Comparison of ENCODE assay signal across 8 cellular contexts in the genomic region with DNA sequence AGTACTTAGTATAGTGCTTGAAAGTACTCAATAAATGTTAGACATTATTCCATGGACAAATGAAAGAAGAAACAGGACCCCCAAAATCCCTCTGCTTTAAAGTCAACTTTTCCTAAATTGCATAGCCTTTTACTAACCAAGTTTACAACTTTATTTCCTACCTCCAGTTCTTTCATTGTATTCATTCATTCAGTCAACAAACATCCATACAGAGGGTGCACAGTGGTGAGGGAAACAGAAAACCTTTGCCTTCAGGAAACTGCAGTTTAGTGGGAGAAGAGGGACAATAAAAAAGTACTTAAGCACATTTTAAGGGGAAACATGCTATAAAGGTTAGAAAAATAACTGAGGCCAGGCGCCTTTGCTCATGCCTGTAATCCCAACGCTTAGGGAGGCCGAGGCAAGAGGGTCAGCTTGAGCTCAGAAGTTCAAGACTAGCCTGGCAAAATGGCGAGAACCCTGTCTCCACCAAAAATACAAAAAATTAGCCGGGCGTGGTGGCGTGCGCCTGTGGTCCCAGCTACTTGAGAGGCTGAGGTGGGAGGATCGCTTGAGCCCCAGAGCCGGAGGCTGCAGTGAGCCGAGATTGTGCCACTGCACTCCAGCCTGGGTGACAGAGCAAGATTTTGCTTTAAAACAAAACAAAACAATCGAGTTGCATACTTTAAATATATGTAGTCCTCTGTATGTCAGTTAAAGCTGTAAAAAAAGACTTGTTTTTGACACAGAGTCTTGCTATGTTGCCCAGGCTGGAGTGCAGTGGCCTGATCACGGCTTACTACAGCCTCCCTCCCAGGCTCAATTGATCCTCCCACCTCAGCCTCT. TPM values are rescaled to one million over a fixed set of nuclear protein-coding genes. Genes with fewer than 3 reads are reported as not detected.
DNase-seq lines count a peak whose midpoint lies in the region; ATAC-seq and TF ChIP-seq lines count a peak whose summit lies in the region.

No MANE protein-coding gene starts in this region.

- WGBS in endodermal cell (ENCODE audit: insufficient coverage in 1 of 2, insufficient read length in 1 of 2), 2 experiments: 87 to 94% methylated on average over 13 of the region's 13 CpGs

- H3K27me3 ChIP-seq in CD8-positive, alpha-beta T cell (ENCODE audit: insufficient read depth, low read length): no peaks in the 10 kb centered on the region
- no peaks in the 10 kb centered on the region for H3K27me3 ChIP-seq in endodermal cell (ENCODE audit: control insufficient read depth, insufficient read depth, low read length, poor library complexity, severe bottlenecking)

- H3K9me3 Mint-ChIP-seq in CD8-positive, alpha-beta T cell: no peaks in the 10 kb centered on the region
- no peaks in the 10 kb centered on the region for H3K9me3 Mint-ChIP-seq in endodermal cell
- no peaks in the 10 kb centered on the region for H3K9me3 Mint-ChIP-seq in osteocyte (ENCODE audit: unreplicated experiment)

- ATAC-seq in CD8-positive, alpha-beta T cell: no peak

- no peaks in the 10 kb centered on the region for H3K9me2 ChIP-seq in OCI-LY7 (ENCODE audit: insufficient read depth, low read length)

- peak overlapping the region; percentile 96 for H3K27ac ChIP-seq in CD8-positive, alpha-beta T cell (ENCODE audit: low read depth, low read length)
- H3K27ac ChIP-seq in OCI-LY7 (ENCODE audit: low read depth, low read length, poor library complexity, severe bottlenecking) (peak overlapping the region; percentile 83), endodermal cell (ENCODE audit: low read depth, low read length) (no peak overlapping the region)

- H3K79me2 ChIP-seq in OCI-LY7 (ENCODE audit: insufficient read depth, low read depth, low read length): peaks cover 51% of the 10 kb centered on the region

- peak overlapping the region; percentile 82 for H3K9ac ChIP-seq in endodermal cell (ENCODE audit: extremely low read depth, low read length, poor library complexity, severe bottlenecking)

- peak overlapping the region; percentile 88 for H3K4me3 Mint-ChIP-seq in CD8-positive, alpha-beta T cell
- H3K4me3 Mint-ChIP-seq in endodermal cell (peak overlapping the region; percentile 89), osteocyte (ENCODE audit: unreplicated experiment) (peak overlapping the region; percentile 95)

- no peak for DNase-seq in CD8-positive, alpha-beta T cell
- DNase-seq in OCI-LY7 (ENCODE audit: low spot score): no peak
- no peak for DNase-seq in endodermal cell
- no peak for DNase-seq in osteocyte (ENCODE audit: extremely low spot score, unreplicated experiment)
- DNase-seq in iPS-NIHi11 (ENCODE audit: low spot score): no peak
- no peak for DNase-seq in HPDE6-E6E7 (ENCODE audit: extremely low spot score)
- no peak for DNase-seq in amygdala (lab: John Stamatoyannopoulos, UW)
- no peak for DNase-seq in GOT3 (lab: John Stamatoyannopoulos, UW)

- peaks cover 26% of the 10 kb centered on the region for H3K4me1 ChIP-seq in CD8-positive, alpha-beta T cell (ENCODE audit: insufficient read depth, low read length)
- H3K4me1 ChIP-seq in OCI-LY7 (ENCODE audit: insufficient read depth, low read length, poor library complexity, severe bottlenecking) (peaks cover 50% of the 10 kb centered on the region), endodermal cell (ENCODE audit: control insufficient read depth, insufficient read depth, low read length) (no peaks in the 10 kb centered on the region)

- intact Hi-C loops in CD8-positive, alpha-beta T cell (cut with DNase I, micrococcal nuclease): loop anchor here (1.0 to 5.0 kb wide), 7 partner anchors 14 to 181 kb away; partner anchors contain the start of genes INTS14 (in 2 of the 2) and RAB11A (in 2 of the 2)
- intact Hi-C loops in OCI-LY7 (cut with micrococcal nuclease; ENCODE audit: unreplicated experiment): loop anchor here (1.0 to 2.0 kb wide), 2 partner anchors 76 to 89 kb away; partner anchors contain the start of gene RAB11A

- peak overlapping the region; percentile 85 for H3K4me3 ChIP-seq in CD8-positive, alpha-beta T cell (ENCODE audit: low read depth, low read length)
- H3K4me3 ChIP-seq in OCI-LY7 (ENCODE audit: low read depth, low read length, poor library complexity, severe bottlenecking) (peak overlapping the region; percentile 76), endodermal cell (ENCODE audit: low read length) (peak overlapping the region; percentile 92)

- peak overlapping the region; percentile 80 for H2AFZ ChIP-seq in OCI-LY7 (ENCODE audit: low read length)

- no TSS peak for BruUV-seq in OCI-LY7 (replicated peaks; lab: Mats Ljungman, UMichigan)

- H4K20me1 ChIP-seq in OCI-LY7 (ENCODE audit: insufficient read depth, low read length): no peaks in the 10 kb centered on the region

- CTCF ChIA-PET in CD8-positive, alpha-beta T cell (lab: Charles Lee): interaction anchor here (0.6 to 5.1 kb wide), 9 partner anchors 16 to 713 kb away, joined by 3 to 27 read pairs (median 4); no protein-coding TSS in a partner anchor
- CTCF ChIA-PET in OCI-LY7 (lab: Charles Lee; ENCODE audit: unreplicated experiment): no interaction called here

- peak overlapping the region; percentile 98 for H3K27ac Mint-ChIP-seq in CD8-positive, alpha-beta T cell
- H3K27ac Mint-ChIP-seq in endodermal cell (peak overlapping the region; percentile 97), osteocyte (ENCODE audit: unreplicated experiment) (peak overlapping the region; percentile 98)

- no peaks in the 10 kb centered on the region for H3K9me3 ChIP-seq in CD8-positive, alpha-beta T cell (ENCODE audit: low read length)
- H3K9me3 ChIP-seq in OCI-LY7 (ENCODE audit: low read length) (no peaks in the 10 kb centered on the region), endodermal cell (ENCODE audit: control insufficient read depth, low read length) (no peaks in the 10 kb centered on the region)

- no peaks in the 10 kb centered on the region for H3K36me3 ChIP-seq in CD8-positive, alpha-beta T cell (ENCODE audit: insufficient read depth, low read length)
- peaks cover 3% of the 10 kb centered on the region; the same call in 1 of the 2 replicates for H3K36me3 ChIP-seq in OCI-LY7 (ENCODE audit: insufficient read depth, low read length)
- no peaks in the 10 kb centered on the region for H3K36me3 ChIP-seq in endodermal cell (ENCODE audit: control insufficient read depth, insufficient read depth, low read length)

- H3K27me3 Mint-ChIP-seq in CD8-positive, alpha-beta T cell (ENCODE audit: low read depth): no peaks in the 10 kb centered on the region
- no peaks in the 10 kb centered on the region for H3K27me3 Mint-ChIP-seq in endodermal cell (ENCODE audit: insufficient read depth)
- H3K27me3 Mint-ChIP-seq in osteocyte (ENCODE audit: unreplicated experiment): no peaks in the 10 kb centered on the region

- H3K4me1 Mint-ChIP-seq in CD8-positive, alpha-beta T cell (ENCODE audit: low read depth): peaks cover 36% of the 10 kb centered on the region
- peaks cover 20% of the 10 kb centered on the region for H3K4me1 Mint-ChIP-seq in endodermal cell
- peaks cover 37% of the 10 kb centered on the region for H3K4me1 Mint-ChIP-seq in osteocyte (ENCODE audit: unreplicated experiment)

- H3K4me2 ChIP-seq in OCI-LY7 (ENCODE audit: low read length): peak overlapping the region; percentile 82

- TF ChIP-seq CTCF in CD8-positive, alpha-beta T cell (IDR thresholded peaks at IDR 0.05): no peak
- TF ChIP-seq CTCF in OCI-LY7 (conservative IDR thresholded peaks at IDR 0.05; ENCODE audit: low read length) (no peak), endodermal cell (conservative IDR thresholded peaks at IDR 0.05) (no peak), osteocyte (IDR thresholded peaks at IDR 0.05) (no peak)

- peaks cover 12% of the 10 kb centered on the region for H3K36me3 Mint-ChIP-seq in CD8-positive, alpha-beta T cell
- H3K36me3 Mint-ChIP-seq in endodermal cell (ENCODE audit: low read depth) (no peaks in the 10 kb centered on the region), osteocyte (ENCODE audit: unreplicated experiment) (no peaks in the 10 kb centered on the region)

- POLR2A ChIA-PET in CD8-positive, alpha-beta T cell (lab: Charles Lee): interaction anchor here (1.0 to 4.4 kb wide), 13 partner anchors 11 to 76 kb away, joined by 3 to 53 read pairs (median 5); partner anchors contain the start of gene RAB11A
- POLR2A ChIA-PET in OCI-LY7 (lab: Charles Lee): interaction anchor here (0.6 to 3.2 kb wide), 10 partner anchors 8 to 87 kb away, joined by 3 to 18 read pairs (median 3); no protein-coding TSS in a partner anchor

RNA-seq across cellular contexts. Expression of gene DENND4A, which starts 1.1 kb away (rescaled TPM):
- 100 to 1,000 TPM; 105 TPM for total RNA-seq in CD8-positive, alpha-beta T cell
- 42.7 and 47.9 TPM in 2 replicates for total RNA-seq in OCI-LY7 (2014; rRNA removed; shearing (Covaris generic))
- total RNA-seq in OCI-LY7 (2022) (86.5 and 96.3 TPM in 2 replicates), endodermal cell (1 to 10 TPM; 7.3 to 9.8 TPM), osteocyte (22.5 and 24.5 TPM in 2 replicates)
- polyA plus RNA-seq in endodermal cell (2013, experiment 1 of 2): 8.3 TPM
- 7.9 TPM for polyA plus RNA-seq in endodermal cell (2013, experiment 2 of 2)
